Comparison of ENCODE assay signal across 20 cellular contexts in the genomic region with DNA sequence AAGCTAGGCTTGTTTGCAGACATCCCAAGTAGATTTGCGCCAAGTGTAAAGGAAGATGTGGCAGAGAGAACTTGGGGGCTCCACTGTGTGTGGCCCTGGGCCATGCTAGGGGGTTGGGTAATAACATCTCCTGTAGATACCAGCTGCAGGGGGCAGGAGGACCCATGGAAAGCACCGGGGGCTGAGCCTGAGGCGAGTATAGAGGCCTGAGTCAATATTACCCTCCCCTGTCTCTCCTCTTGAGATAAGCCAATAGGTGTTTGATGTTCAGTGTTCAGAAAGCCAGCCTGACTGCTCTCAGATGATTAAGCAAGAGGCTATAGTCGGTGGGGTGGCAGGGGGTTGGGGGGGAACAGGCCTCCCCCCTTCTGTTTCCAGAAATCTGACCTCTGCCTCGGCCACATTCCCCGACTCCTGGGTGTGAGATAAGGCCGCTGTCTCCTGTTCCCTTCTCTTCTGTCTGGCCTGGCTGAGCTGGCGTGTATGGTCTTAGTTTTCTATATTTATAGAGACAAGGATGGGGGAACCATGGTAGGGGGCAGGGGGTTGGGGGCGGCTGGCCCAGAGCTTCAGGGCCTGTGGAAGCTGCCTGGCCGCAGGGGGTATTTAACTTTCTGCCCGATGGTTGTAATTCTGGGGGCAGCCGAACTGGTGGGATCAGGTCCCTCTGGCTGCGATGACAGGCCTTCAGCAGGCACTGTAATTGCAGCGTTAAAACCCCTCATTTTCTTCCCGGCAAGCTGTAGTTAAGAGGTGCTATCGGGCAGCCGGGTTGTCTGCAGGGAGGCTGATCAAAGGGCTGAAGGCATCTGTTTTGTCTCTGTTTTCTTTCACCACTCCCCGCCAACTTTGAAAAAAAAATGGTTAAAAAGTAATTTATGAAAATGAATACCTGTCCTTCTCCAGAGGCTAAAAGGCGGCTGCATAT.
DNase-seq lines count a peak whose midpoint lies in the region; ATAC-seq, FAIRE-seq and TF ChIP-seq lines count a peak whose summit lies in the region.
"Had no signal": no experiment of that assay in that cellular context is flagged by ENCODE, and none has a peak within 500 bp of the region (broad histone marks: within the 10 kb centered on the region; RNA-seq: fewer than 3 reads in every experiment).

No MANE protein-coding gene starts in this region.

- H4K5ac ChIP-seq in mesendoderm (ENCODE audit: low read length) = no peak overlapping the region

- no peak overlapping the region for H3K4me2 ChIP-seq in GM12878 (ENCODE audit: control insufficient read depth, insufficient read depth)
- no peak overlapping the region for H3K4me2 ChIP-seq in mesendoderm (ENCODE audit: low read length)

- H3K9me3 ChIP-seq in GM12878 (replicated peaks; ENCODE audit: control insufficient read depth, insufficient read depth, low read length) = no peaks in the 10 kb centered on the region
- H3K9me3 ChIP-seq: gastrocnemius medialis, pancreas, stomach, vagina had no signal

- no peak overlapping the region for H2BK120ac ChIP-seq in mesendoderm (ENCODE audit: low read depth, low read length)

- H2BK5ac ChIP-seq in mesendoderm (ENCODE audit: low read length) = no peak overlapping the region

- RAD21 ChIA-PET in GM12878 (lab: Charles Lee; ENCODE audit: unreplicated experiment) = no interaction called here

- TF ChIP-seq CTCF in GM12878 (IDR thresholded peaks at IDR 0.05 in 2 of 3, conservative IDR thresholded peaks at IDR 0.05 in 1 of 3; ENCODE audit: control insufficient read depth in 2 of 3, extremely low read depth in 1 of 3, insufficient read depth in 1 of 3, low read depth in 3 of 3, low read length in 3 of 3) = no peak

- CTCF ChIA-PET in GM12878 (lab: Yijun Ruan, JAX) = no interaction called here

- H3K4me1 ChIP-seq in GM12878 (ENCODE audit: control insufficient read depth, insufficient read depth, low read length) (no peaks in the 10 kb centered on the region; the same call in 1 of the 2 replicates), mesendoderm (ENCODE audit: control insufficient read depth, low read depth, low read length) (no peaks in the 10 kb centered on the region)
- H3K4me1 ChIP-seq: gastrocnemius medialis, pancreas, vagina had no signal

- no TSS peak for BruUV-seq in GM12878 (replicated peaks; lab: Mats Ljungman, UMichigan)

- intact Hi-C loops in GM12878 (cut with micrococcal nuclease; ENCODE audit: unreplicated experiment) = no loop called here

- TF ChIP-seq RAD21 in GM12878 (IDR thresholded peaks at IDR 0.05; ENCODE audit: insufficient read depth, low read depth, low read length) = no peak

- no peak overlapping the region for H4K8ac ChIP-seq in mesendoderm (ENCODE audit: low read depth, low read length)

- H2BK15ac ChIP-seq in mesendoderm (replicated peaks; ENCODE audit: low read depth) = no peak overlapping the region

- H3K79me2 ChIP-seq in GM12878 (ENCODE audit: control insufficient read depth, insufficient read depth, low read length) (no peaks in the 10 kb centered on the region), mesendoderm (ENCODE audit: control insufficient read depth, insufficient read depth, low read length) (no peaks in the 10 kb centered on the region)

- no peak overlapping the region for H2AFZ ChIP-seq in GM12878 (ENCODE audit: control insufficient read depth, low read depth, low read length)

- ATAC-seq in GM12878 (peak; percentile 22; the same call in 1 of the 3 replicates), HG03571 (IDR thresholded peaks at IDR 0.05; ENCODE audit: unreplicated experiment) (no peak)
- ATAC-seq: activated T-cell treated with anti-CD3 and anti-CD28 coated beads, Interleukin-2, amount 50 U/mL, for 72 hours; CD8-positive, alpha-beta T cell; gastrocnemius medialis; pancreas had no signal

- H3K27ac ChIP-seq in GM12878 (ENCODE audit: control insufficient read depth, insufficient read depth) (no peak overlapping the region), mesendoderm (ENCODE audit: low read depth, low read length) (peak overlapping the region; percentile 55)
- H3K27ac ChIP-seq: brain microvascular endothelial cell, gastrocnemius medialis, pancreas, stomach, vagina had no signal

- no peak overlapping the region for H3K23ac ChIP-seq in mesendoderm (ENCODE audit: low read length)

- no peak overlapping the region for H3K56ac ChIP-seq in mesendoderm (ENCODE audit: low read length)

- H3K4me3 ChIP-seq in GM12878 (no peak overlapping the region), mesendoderm (ENCODE audit: low read length) (no peak overlapping the region)
- H3K4me3 ChIP-seq: gastrocnemius medialis, pancreas, stomach, vagina had no signal

- H2AK5ac ChIP-seq in mesendoderm (ENCODE audit: low read length) = no peak overlapping the region

- peak overlapping the region; percentile 64 for H3K4ac ChIP-seq in mesendoderm (ENCODE audit: low read depth, low read length)

- FAIRE-seq in GM12878 (lab: Jason Lieb, UNC) = no peak
- FAIRE-seq: pancreas had no signal

- 20% methylated on average over 19 of the region's 19 CpGs for WGBS in GM12878 (ENCODE audit: insufficient coverage, insufficient replicate concordance, low lambda C conversion rate, missing lambda C conversion rate)
- WGBS in mesendoderm (ENCODE audit: extremely low coverage, insufficient coverage, low lambda C conversion rate) = no CpG with 5 or more reads among the region's 19 CpGs

- no peak for TF ChIP-seq EP300 in GM12878 (IDR thresholded peaks at IDR 0.05; ENCODE audit: borderline replicate concordance in 1 of 2, control insufficient read depth in 1 of 2, low read depth in 2 of 2, low read length in 2 of 2)

- no peaks in the 10 kb centered on the region for H4K20me1 ChIP-seq in GM12878 (ENCODE audit: control insufficient read depth, insufficient read depth)

- POLR2A ChIA-PET in GM12878 (lab: Charles Lee) = no interaction called here

- no peaks in the 10 kb centered on the region for H3K36me3 ChIP-seq in GM12878 (ENCODE audit: control insufficient read depth in 2 of 2, insufficient read depth in 2 of 2, low read length in 1 of 2)
- H3K36me3 ChIP-seq in mesendoderm (ENCODE audit: control insufficient read depth, insufficient read depth, low read length) = no peaks in the 10 kb centered on the region
- H3K36me3 ChIP-seq: brain microvascular endothelial cell, gastrocnemius medialis, pancreas, stomach, vagina had no signal

- H3K79me1 ChIP-seq in mesendoderm (ENCODE audit: low read length) = no peaks in the 10 kb centered on the region

- H3K27me3 ChIP-seq in GM12878 (replicated peaks in 1 of 2; ENCODE audit: control insufficient read depth in 2 of 2, insufficient read depth in 2 of 2, low read length in 1 of 2) (peaks cover 0 to 5% of the 10 kb centered on the region in 2 experiments), mesendoderm (ENCODE audit: insufficient read depth, low read length, poor library complexity) (no peaks in the 10 kb centered on the region)
- H3K27me3 ChIP-seq: brain microvascular endothelial cell, pancreas, vagina had no signal

- DNase-seq in Daoy (ENCODE audit: low read depth) = peak; percentile 64
- peak; percentile 73 for DNase-seq in M059J (ENCODE audit: low read depth)
- no peak for DNase-seq in GM12878 (ENCODE audit: low read depth, low spot score)
- DNase-seq in mesendoderm = peak; percentile 91
- no peak for DNase-seq in GOT3 (lab: John Stamatoyannopoulos, UW)
- DNase-seq in NCI-H1105 (lab: John Stamatoyannopoulos, UW) = no peak
- no peak for DNase-seq in H4 (ENCODE audit: low spot score)
- DNase-seq: activated B cell treated with CpG ODN at 0.5 μM for 24 hours; activated T-cell treated with anti-CD3 and anti-CD28 coated beads, Interleukin-2, amount 50 U/mL, for 72 hours; brain microvascular endothelial cell; CD8-positive, alpha-beta T cell; DMS79 treated with DMSO at 0.1 percent for 48 hours; gastrocnemius medialis; NCI-H2081; NCI-H524 treated with DMSO at 0.1 percent for 48 hours; pancreas; stimulated activated CD4-positive, alpha-beta T cell treated with anti-CD3 and anti-CD28 coated beads, Interleukin-2, amount 100 ng/mL, for 48 hours; stomach had no signal

- in situ Hi-C loops in GM12878 (cut with MboI) = no loop called here

- TF ChIP-seq POLR2A in GM12878 (IDR thresholded peaks at IDR 0.05; ENCODE audit: low read depth, low read length) = no peak

- H3K18ac ChIP-seq in mesendoderm (ENCODE audit: low read length) = peak overlapping the region; percentile 77

- H3K9ac ChIP-seq in GM12878 (ENCODE audit: control insufficient read depth, insufficient read depth, low read length) (no peak overlapping the region), mesendoderm (ENCODE audit: low read length) (no peak overlapping the region)

- SMC1A ChIA-PET in GM12878 (lab: Charles Lee; ENCODE audit: uncharacterized antibody, unreplicated experiment) = no interaction called here

TF ChIP-seq in GM12878, 131 proteins besides CTCF, POLR2A, EP300 and RAD21 (continues in another document):
- TF ChIP-seq, protein P1, sequence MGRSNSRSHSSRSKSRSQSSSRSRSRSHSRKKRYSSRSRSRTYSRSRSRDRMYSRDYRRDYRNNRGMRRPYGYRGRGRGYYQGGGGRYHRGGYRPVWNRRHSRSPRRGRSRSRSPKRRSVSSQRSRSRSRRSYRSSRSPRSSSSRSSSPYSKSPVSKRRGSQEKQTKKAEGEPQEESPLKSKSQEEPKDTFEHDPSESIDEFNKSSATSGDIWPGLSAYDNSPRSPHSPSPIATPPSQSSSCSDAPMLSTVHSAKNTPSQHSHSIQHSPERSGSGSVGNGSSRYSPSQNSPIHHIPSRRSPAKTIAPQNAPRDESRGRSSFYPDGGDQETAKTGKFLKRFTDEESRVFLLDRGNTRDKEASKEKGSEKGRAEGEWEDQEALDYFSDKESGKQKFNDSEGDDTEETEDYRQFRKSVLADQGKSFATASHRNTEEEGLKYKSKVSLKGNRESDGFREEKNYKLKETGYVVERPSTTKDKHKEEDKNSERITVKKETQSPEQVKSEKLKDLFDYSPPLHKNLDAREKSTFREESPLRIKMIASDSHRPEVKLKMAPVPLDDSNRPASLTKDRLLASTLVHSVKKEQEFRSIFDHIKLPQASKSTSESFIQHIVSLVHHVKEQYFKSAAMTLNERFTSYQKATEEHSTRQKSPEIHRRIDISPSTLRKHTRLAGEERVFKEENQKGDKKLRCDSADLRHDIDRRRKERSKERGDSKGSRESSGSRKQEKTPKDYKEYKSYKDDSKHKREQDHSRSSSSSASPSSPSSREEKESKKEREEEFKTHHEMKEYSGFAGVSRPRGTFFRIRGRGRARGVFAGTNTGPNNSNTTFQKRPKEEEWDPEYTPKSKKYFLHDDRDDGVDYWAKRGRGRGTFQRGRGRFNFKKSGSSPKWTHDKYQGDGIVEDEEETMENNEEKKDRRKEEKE (IDR thresholded peaks at IDR 0.05) = no peak
- TF ChIP-seq KLF5 (IDR thresholded peaks at IDR 0.05; ENCODE audit: partially characterized antibody) (no peak), IKZF1 (conservative IDR thresholded peaks at IDR 0.05) (no peak), EGR1 (IDR thresholded peaks at IDR 0.05; ENCODE audit: borderline replicate concordance in 1 of 2, low read depth in 2 of 2, low read length in 2 of 2) (no peak)

Comparison
In these comparisons a context has a peak if more than half of its experiments do, and no peak if none do; other contexts are left out.
1. DNase-seq: peak in Daoy (single experiment), M059J (single experiment) and mesendoderm (single experiment); none in GM12878 (single experiment), GOT3 (single experiment), NCI-H1105 (single experiment) and H4 (single experiment).